Comparison of ENCODE assay signal across 26 cellular contexts in genomic region chr2:13711154-13711553, GRCh38.
"Had no signal": no experiment of that assay in that cellular context is flagged by ENCODE, and none has a peak within 500 bp of the region (broad histone marks: within the 10 kb centered on the region; RNA-seq: fewer than 3 reads in every experiment).

No MANE protein-coding gene starts in this region.

- DNase-seq: stimulated activated CD4-positive, alpha-beta T cell treated with anti-CD3 and anti-CD28 coated beads, Interleukin-2, amount 100 ng/mL, for 48 hours; stimulated activated CD4-positive, alpha-beta T cell treated with anti-CD3 and anti-CD28 coated beads, Interleukin-4, amount 100 ng/mL, for 1 hour; stimulated activated CD4-positive, alpha-beta T cell treated with anti-CD3 and anti-CD28 coated beads, Interleukin-4, amount 100 ng/mL, for 24 hours; stimulated activated CD4-positive, alpha-beta T cell treated with anti-CD3 and anti-CD28 coated beads, Interleukin-4, amount 100 ng/mL, for 4 hours; stimulated activated CD8-positive, alpha-beta memory T cell treated with anti-CD3 and anti-CD28 coated beads, Interleukin-4, amount 100 ng/mL, for 48 hours; stimulated activated naive B cell treated with anti-CD40 and anti-IgM and Interleukin-4, amounts not matched to agents 10 μg/mL and 1 μg/mL and 100 μg/mL, for 72 hours; stimulated activated naive CD4-positive, alpha-beta T cell; stimulated activated naive CD4-positive, alpha-beta T cell treated with Interleukin-2 at 50 U/mL for 16 hours; stimulated activated naive CD8-positive, alpha-beta T cell treated with anti-CD3 and anti-CD28 coated beads, Interleukin-15, amount 100 ng/mL, for 72 hours; stimulated activated naive CD8-positive, alpha-beta T cell treated with anti-CD3 and anti-CD28 coated beads, Interleukin-15, Interleukin-2, amounts not matched to agents 100 U/mL and 50 U/mL, for 24 hours; stomach; substantia nigra; thyroid gland; tibial artery; transverse colon; trophoblast cell; upper lobe of left lung; upper lobe of right lung; uterus had no signal

- ATAC-seq: stimulated activated effector memory CD8-positive, alpha-beta T cell treated with anti-CD3 and anti-CD28 coated beads, Interleukin-12 subunit alpha, Interleukin-12 subunit beta, amount 100 ng/mL, for 72 hours; stimulated activated memory B cell treated with anti-CD40 and anti-IgM and Interleukin-4, amounts not matched to agents 10 μg/mL and 1 μg/mL and 100 μg/mL, for 72 hours; stimulated activated naive B cell treated with anti-CD40 and anti-IgM and Interleukin-4, amounts not matched to agents 10 μg/mL and 1 μg/mL and 100 μg/mL, for 72 hours; stimulated activated naive CD8-positive, alpha-beta T cell treated with anti-CD3 and anti-CD28 coated beads, Interleukin-15, amount 100 ng/mL, for 72 hours; stimulated activated naive CD8-positive, alpha-beta T cell treated with anti-CD3 and anti-CD28 coated beads, Interleukin-15, Interleukin-2, amounts not matched to agents 100 U/mL and 50 U/mL, for 24 hours; upper lobe of right lung had no signal

- H3K27me3 ChIP-seq: stomach, suprapubic skin, thyroid gland, tibial artery, tibial nerve, transverse colon, upper lobe of left lung, upper lobe of right lung, uterus, vagina had no signal

- H3K27ac ChIP-seq: stomach, suprapubic skin, thoracic aorta, thyroid gland, tibial artery, tibial nerve, transverse colon, upper lobe of left lung, upper lobe of right lung, uterus, vagina had no signal

- H3K4me3 ChIP-seq: stomach, suprapubic skin, thoracic aorta, thyroid gland, tibial artery, tibial nerve, transverse colon, upper lobe of left lung, upper lobe of right lung, uterus, vagina had no signal

- H3K4me1 ChIP-seq: stomach, suprapubic skin, thyroid gland, tibial artery, tibial nerve, transverse colon, upper lobe of left lung, upper lobe of right lung, uterus, vagina had no signal

- FAIRE-seq: urothelium cell line had no signal

- H3K9me3 ChIP-seq: stomach, suprapubic skin, thoracic aorta, thyroid gland, tibial artery, tibial nerve, upper lobe of left lung, upper lobe of right lung, uterus, vagina had no signal

- H3K36me3 ChIP-seq: stomach, suprapubic skin, thoracic aorta, thyroid gland, tibial artery, tibial nerve, transverse colon, upper lobe of left lung, upper lobe of right lung, uterus, vagina had no signal
